In the genomic region with DNA sequence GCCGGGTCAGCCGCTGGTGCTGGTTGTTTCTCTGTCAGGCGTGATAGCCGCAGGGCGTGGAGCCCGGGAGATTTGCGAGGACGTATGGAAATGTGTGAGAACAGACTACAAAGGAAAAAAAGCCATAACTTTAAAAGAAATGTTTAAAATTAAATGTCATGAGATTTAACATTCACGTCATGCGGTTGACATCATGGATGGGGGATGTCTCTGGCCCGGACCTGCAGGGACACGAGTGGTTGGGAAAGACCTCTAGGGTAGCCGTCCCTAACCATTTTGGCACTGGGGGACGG, we compare ENCODE assay signal across 1 cellular context.
A peak's percentile ranks its signal among the peaks of the same experiment; 100 is the strongest.
TF ChIP-seq lines count a peak whose summit lies in the region.

No MANE protein-coding gene starts in this region.

TF ChIP-seq in A549, 52 proteins besides CTCF, POLR2A, EP300 and RAD21 (continued from another document):
- TF ChIP-seq, protein P1, sequence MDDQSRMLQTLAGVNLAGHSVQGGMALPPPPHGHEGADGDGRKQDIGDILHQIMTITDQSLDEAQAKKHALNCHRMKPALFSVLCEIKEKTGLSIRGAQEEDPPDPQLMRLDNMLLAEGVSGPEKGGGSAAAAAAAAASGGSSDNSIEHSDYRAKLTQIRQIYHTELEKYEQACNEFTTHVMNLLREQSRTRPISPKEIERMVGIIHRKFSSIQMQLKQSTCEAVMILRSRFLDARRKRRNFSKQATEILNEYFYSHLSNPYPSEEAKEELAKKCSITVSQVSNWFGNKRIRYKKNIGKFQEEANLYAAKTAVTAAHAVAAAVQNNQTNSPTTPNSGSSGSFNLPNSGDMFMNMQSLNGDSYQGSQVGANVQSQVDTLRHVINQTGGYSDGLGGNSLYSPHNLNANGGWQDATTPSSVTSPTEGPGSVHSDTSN (IDR thresholded peaks at IDR 0.05) = no peak
- TF ChIP-seq PHF8 (IDR thresholded peaks at IDR 0.05; ENCODE audit: borderline replicate concordance, low read depth) (no peak), CBX2 (IDR thresholded peaks at IDR 0.05; ENCODE audit: borderline replicate concordance, low read depth) (no peak), ZSCAN20 (CRISPR knock-in tag; IDR thresholded peaks at IDR 0.05) (no peak), JUNB (IDR thresholded peaks at IDR 0.05) (no peak), MYC (IDR thresholded peaks at IDR 0.05; ENCODE audit: borderline replicate concordance, low read length) (no peak), EHF (CRISPR knock-in tag; IDR thresholded peaks at IDR 0.05) (peak; percentile 77), ZNF302 (CRISPR knock-in tag; IDR thresholded peaks at IDR 0.05) (0 out of 2 replicates have a peak, but pooled peaks have one; percentile 55), JUN (IDR thresholded peaks at IDR 0.05) (peak in 1 of 2 experiments; percentile 8; a peak in 1 of 5 replicates), HOXB5 (CRISPR knock-in tag; IDR thresholded peaks at IDR 0.05) (peak; percentile 36), NPAS2 (CRISPR knock-in tag; IDR thresholded peaks at IDR 0.05; ENCODE audit: borderline replicate concordance) (no peak), KDM1A (IDR thresholded peaks at IDR 0.05; ENCODE audit: low read depth) (no peak), FOSL2 (IDR thresholded peaks at IDR 0.05) (no peak), FOSL2 (CRISPR knock-in tag; IDR thresholded peaks at IDR 0.05) (no peak), SMC3 (IDR thresholded peaks at IDR 0.05) (no peak), HOXA7 (CRISPR knock-in tag; IDR thresholded peaks at IDR 0.05) (no peak), SREBF2 (IDR thresholded peaks at IDR 0.05) (no peak), FOSB (CRISPR knock-in tag; IDR thresholded peaks at IDR 0.05) (no peak), CEBPB (IDR thresholded peaks at IDR 0.05) (no peak), EHMT2 (IDR thresholded peaks at IDR 0.05; ENCODE audit: low read depth) (no peak), RNF2 (IDR thresholded peaks at IDR 0.05; ENCODE audit: borderline replicate concordance, low read depth) (peak; percentile 99), TFCP2L1 (CRISPR knock-in tag; IDR thresholded peaks at IDR 0.05) (no peak), HMGXB4 (CRISPR knock-in tag; IDR thresholded peaks at IDR 0.05; ENCODE audit: borderline replicate concordance) (no peak), POLR2AphosphoS2 (conservative IDR thresholded peaks at IDR 0.05; ENCODE audit: low read length) (no peak), RCOR1 (IDR thresholded peaks at IDR 0.05; ENCODE audit: low read depth, low read length) (no peak), MAZ (IDR thresholded peaks at IDR 0.05; ENCODE audit: borderline replicate concordance, low read depth, low read length) (no peak)
- TF ChIP-seq, protein P2, sequence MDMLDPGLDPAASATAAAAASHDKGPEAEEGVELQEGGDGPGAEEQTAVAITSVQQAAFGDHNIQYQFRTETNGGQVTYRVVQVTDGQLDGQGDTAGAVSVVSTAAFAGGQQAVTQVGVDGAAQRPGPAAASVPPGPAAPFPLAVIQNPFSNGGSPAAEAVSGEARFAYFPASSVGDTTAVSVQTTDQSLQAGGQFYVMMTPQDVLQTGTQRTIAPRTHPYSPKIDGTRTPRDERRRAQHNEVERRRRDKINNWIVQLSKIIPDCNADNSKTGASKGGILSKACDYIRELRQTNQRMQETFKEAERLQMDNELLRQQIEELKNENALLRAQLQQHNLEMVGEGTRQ (IDR thresholded peaks at IDR 0.05) = peak; percentile 15; the same call in 1 of the 2 replicates
- TF ChIP-seq, protein P3, sequence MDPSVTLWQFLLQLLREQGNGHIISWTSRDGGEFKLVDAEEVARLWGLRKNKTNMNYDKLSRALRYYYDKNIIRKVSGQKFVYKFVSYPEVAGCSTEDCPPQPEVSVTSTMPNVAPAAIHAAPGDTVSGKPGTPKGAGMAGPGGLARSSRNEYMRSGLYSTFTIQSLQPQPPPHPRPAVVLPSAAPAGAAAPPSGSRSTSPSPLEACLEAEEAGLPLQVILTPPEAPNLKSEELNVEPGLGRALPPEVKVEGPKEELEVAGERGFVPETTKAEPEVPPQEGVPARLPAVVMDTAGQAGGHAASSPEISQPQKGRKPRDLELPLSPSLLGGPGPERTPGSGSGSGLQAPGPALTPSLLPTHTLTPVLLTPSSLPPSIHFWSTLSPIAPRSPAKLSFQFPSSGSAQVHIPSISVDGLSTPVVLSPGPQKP (IDR thresholded peaks at IDR 0.05; ENCODE audit: low read depth, low read length) = no peak
- TF ChIP-seq, protein P4, sequence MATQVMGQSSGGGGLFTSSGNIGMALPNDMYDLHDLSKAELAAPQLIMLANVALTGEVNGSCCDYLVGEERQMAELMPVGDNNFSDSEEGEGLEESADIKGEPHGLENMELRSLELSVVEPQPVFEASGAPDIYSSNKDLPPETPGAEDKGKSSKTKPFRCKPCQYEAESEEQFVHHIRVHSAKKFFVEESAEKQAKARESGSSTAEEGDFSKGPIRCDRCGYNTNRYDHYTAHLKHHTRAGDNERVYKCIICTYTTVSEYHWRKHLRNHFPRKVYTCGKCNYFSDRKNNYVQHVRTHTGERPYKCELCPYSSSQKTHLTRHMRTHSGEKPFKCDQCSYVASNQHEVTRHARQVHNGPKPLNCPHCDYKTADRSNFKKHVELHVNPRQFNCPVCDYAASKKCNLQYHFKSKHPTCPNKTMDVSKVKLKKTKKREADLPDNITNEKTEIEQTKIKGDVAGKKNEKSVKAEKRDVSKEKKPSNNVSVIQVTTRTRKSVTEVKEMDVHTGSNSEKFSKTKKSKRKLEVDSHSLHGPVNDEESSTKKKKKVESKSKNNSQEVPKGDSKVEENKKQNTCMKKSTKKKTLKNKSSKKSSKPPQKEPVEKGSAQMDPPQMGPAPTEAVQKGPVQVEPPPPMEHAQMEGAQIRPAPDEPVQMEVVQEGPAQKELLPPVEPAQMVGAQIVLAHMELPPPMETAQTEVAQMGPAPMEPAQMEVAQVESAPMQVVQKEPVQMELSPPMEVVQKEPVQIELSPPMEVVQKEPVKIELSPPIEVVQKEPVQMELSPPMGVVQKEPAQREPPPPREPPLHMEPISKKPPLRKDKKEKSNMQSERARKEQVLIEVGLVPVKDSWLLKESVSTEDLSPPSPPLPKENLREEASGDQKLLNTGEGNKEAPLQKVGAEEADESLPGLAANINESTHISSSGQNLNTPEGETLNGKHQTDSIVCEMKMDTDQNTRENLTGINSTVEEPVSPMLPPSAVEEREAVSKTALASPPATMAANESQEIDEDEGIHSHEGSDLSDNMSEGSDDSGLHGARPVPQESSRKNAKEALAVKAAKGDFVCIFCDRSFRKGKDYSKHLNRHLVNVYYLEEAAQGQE (IDR thresholded peaks at IDR 0.05) = no peak
